In genomic region chr12:113152196-113152834, GRCh38 we compare ENCODE assay signal across 9 cellular contexts. TPM values are rescaled to one million over a fixed set of nuclear protein-coding genes. Genes with fewer than 3 reads are reported as not detected.
DNase-seq lines count a peak whose midpoint lies in the region; ATAC-seq and TF ChIP-seq lines count a peak whose summit lies in the region.
"Had no signal": no experiment of that assay in that cellular context is flagged by ENCODE, and none has a peak within 500 bp of the region (broad histone marks: within the 10 kb centered on the region; RNA-seq: fewer than 3 reads in every experiment).

No MANE protein-coding gene starts in this region.

- no peaks in the 10 kb centered on the region for H3K79me2 ChIP-seq in DND-41 (ENCODE audit: insufficient read depth, low read length)
- no peaks in the 10 kb centered on the region for H3K79me2 ChIP-seq in Loucy (ENCODE audit: insufficient read depth, low read length)

- H3K9me3 ChIP-seq in DND-41 (ENCODE audit: insufficient read depth, low read length, severe bottlenecking) (no peaks in the 10 kb centered on the region), Loucy (ENCODE audit: insufficient read depth, low read depth, low read length) (no peaks in the 10 kb centered on the region), neuron (ENCODE audit: low read length) (no peaks in the 10 kb centered on the region), adrenal gland (replicated peaks in 1 of 3) (no peaks in the 10 kb centered on the region)
- H3K9me3 ChIP-seq: ovary had no signal

- TF ChIP-seq CTCF in DND-41 (IDR thresholded peaks at IDR 0.05; ENCODE audit: borderline replicate concordance, extremely low read depth, low read length, poor library complexity, severe bottlenecking): no peak
- TF ChIP-seq CTCF in Loucy (conservative IDR thresholded peaks at IDR 0.05; ENCODE audit: low read length): no peak
- no peak for TF ChIP-seq CTCF in dorsolateral prefrontal cortex (IDR thresholded peaks at IDR 0.05 in 54 of 56, conservative IDR thresholded peaks at IDR 0.05 in 2 of 56; ENCODE audit: low read depth in 1 of 56, partially characterized antibody in 56 of 56)
- no peak for TF ChIP-seq CTCF in adrenal gland (IDR thresholded peaks at IDR 0.05)

- H3K27me3 ChIP-seq in DND-41 (ENCODE audit: insufficient read depth, low read length, poor library complexity) (no peaks in the 10 kb centered on the region), Loucy (ENCODE audit: insufficient read depth, low read length, poor library complexity, severe bottlenecking) (no peaks in the 10 kb centered on the region), dorsolateral prefrontal cortex (peaks cover 0 to 12% (median 0%) of the 10 kb centered on the region in 45 donors), neuron (ENCODE audit: insufficient read depth, low read length) (peaks cover 34% of the 10 kb centered on the region), adrenal gland (no peaks in the 10 kb centered on the region)
- H3K27me3 ChIP-seq: ovary had no signal

- intact Hi-C loops in dorsolateral prefrontal cortex (cut with DNase I): loop anchor here (2.0 to 5.0 kb wide), 3 partner anchors 55 to 105 kb away; no protein-coding TSS in a partner anchor
- intact Hi-C loops in adrenal gland (cut with DNase I): loop anchor here in 1 of 2 donors (5.0 kb wide), 1 partner anchor 100 kb away; no protein-coding TSS in a partner anchor

- H3K9ac ChIP-seq in DND-41 (ENCODE audit: low read depth, low read length) (peak overlapping the region; percentile 66), Loucy (ENCODE audit: low read depth, low read length, poor library complexity, severe bottlenecking) (peak overlapping the region; percentile 36)

- H3F3A ChIP-seq in Loucy (ENCODE audit: low read depth): no peaks in the 10 kb centered on the region

- H3K4me1 ChIP-seq in DND-41 (ENCODE audit: insufficient read depth, low read length): peaks cover 43% of the 10 kb centered on the region
- H3K4me1 ChIP-seq in Loucy (ENCODE audit: insufficient read depth, low read length, poor library complexity, severe bottlenecking): no peaks in the 10 kb centered on the region
- peaks cover 16% of the 10 kb centered on the region for H3K4me1 ChIP-seq in neuron (ENCODE audit: insufficient read depth, low read length)
- peaks cover 6 to 13% of the 10 kb centered on the region in 2 donors for H3K4me1 ChIP-seq in adrenal gland (replicated peaks in 1 of 2)

- no peak for TF ChIP-seq POLR2A in adrenal gland (IDR thresholded peaks at IDR 0.05)

- no peaks in the 10 kb centered on the region for H3K9me2 ChIP-seq in Loucy (replicated peaks; ENCODE audit: low read depth, low read length)

- no peaks in the 10 kb centered on the region for H4K20me1 ChIP-seq in DND-41 (ENCODE audit: insufficient read depth, low read length)
- no peaks in the 10 kb centered on the region for H4K20me1 ChIP-seq in Loucy (ENCODE audit: insufficient read depth, low read length, poor library complexity, severe bottlenecking)

- ATAC-seq in DND-41 (ENCODE audit: insufficient read depth, low read depth) (no peak), HG03565 (IDR thresholded peaks at IDR 0.05; ENCODE audit: unreplicated experiment) (no peak)

- H2AFZ ChIP-seq in DND-41 (ENCODE audit: low read depth, low read length): peak overlapping the region; percentile 88; the same call in 1 of the 2 replicates
- H2AFZ ChIP-seq in Loucy (ENCODE audit: low read length): peak overlapping the region; percentile 71
- peak overlapping the region; percentile 49 for H2AFZ ChIP-seq in neuron (ENCODE audit: low read depth, low read length)

- peak overlapping the region; percentile 96 for H3K4me2 ChIP-seq in DND-41 (ENCODE audit: insufficient read depth, low read length)
- H3K4me2 ChIP-seq in Loucy (ENCODE audit: low read depth, low read length, poor library complexity, severe bottlenecking): peak overlapping the region; percentile 73

- peak overlapping the region in 1 of 2 experiments; percentile 54; a peak in 2 of 4 replicates for H3K4me3 ChIP-seq in DND-41 (ENCODE audit: low read depth in 1 of 2, low read length in 2 of 2)
- H3K4me3 ChIP-seq in Loucy (ENCODE audit: low read length, poor library complexity, severe bottlenecking): peak overlapping the region; percentile 69
- H3K4me3 ChIP-seq in dorsolateral prefrontal cortex: peak overlapping the region in 53 of 59 donors; percentile 34 to 74 (median 55)
- H3K4me3 ChIP-seq in neuron (ENCODE audit: low read length): no peak overlapping the region
- peak overlapping the region in 1 of 4 donors; percentile 54 for H3K4me3 ChIP-seq in adrenal gland

- H3K27ac ChIP-seq in DND-41 (ENCODE audit: low read length): peak overlapping the region; percentile 67; the same call in 1 of the 2 replicates
- peak overlapping the region in 16 of 59 donors; percentile 3 to 78 (median 60) for H3K27ac ChIP-seq in dorsolateral prefrontal cortex
- H3K27ac ChIP-seq in adrenal gland: no peak overlapping the region
- H3K27ac ChIP-seq: ovary had no signal

- H3K36me3 ChIP-seq in DND-41 (ENCODE audit: insufficient read depth, low read length) (peaks cover 3% of the 10 kb centered on the region; the same call in 1 of the 2 replicates), Loucy (ENCODE audit: insufficient read depth, low read length) (no peaks in the 10 kb centered on the region), neuron (ENCODE audit: insufficient read depth, low read length) (no peaks in the 10 kb centered on the region), adrenal gland (replicated peaks in 1 of 2) (no peaks in the 10 kb centered on the region)
- H3K36me3 ChIP-seq: ovary had no signal

- WGBS in adrenal gland, 4 donors: 32 to 44% (median 37%) methylated on average over 5 to 9 of the region's 9 CpGs

- no peak for DNase-seq in DND-41
- no peak for DNase-seq in dorsolateral prefrontal cortex
- no peak for DNase-seq in adrenal gland
- DNase-seq in stimulated activated CD4-positive, alpha-beta T cell treated with anti-CD3 and anti-CD28 coated beads, Interleukin-12 subunit alpha, Interleukin-12 subunit beta, amount 100 ng/mL, for 4 hours: no peak
- DNase-seq in central memory CD4-positive, alpha-beta T cell: no peak

RNA-seq across cellular contexts. Expression of gene CFAP73, which starts 2.8 kb away (rescaled TPM):
- 1 to 10 TPM in 28 of 120 experiments, under 1 TPM in 66, not detected in 26; 0.31 to 3.5 (median 0.80) TPM for total RNA-seq in dorsolateral prefrontal cortex
- total RNA-seq in adrenal gland: under 1 TPM in 2 of 8 donors, not detected in 6; 0.14 to 0.28 TPM
- polyA plus RNA-seq in adrenal gland: under 1 TPM in 2 of 3 donors, not detected in 1; 0.24 to 0.57 TPM

RNA-seq across cellular contexts. Expression of gene RASAL1, which starts 16.8 kb away (rescaled TPM):
- total RNA-seq in dorsolateral prefrontal cortex (10 to 100 TPM; 17.0 to 95.6 (median 38.8) TPM), adrenal gland (10 to 100 TPM; 22.6 to 90.4 (median 43.3) TPM)
- polyA plus RNA-seq in adrenal gland: 10 to 100 TPM; 38.9 to 54.2 (median 40.7) TPM

RNA-seq across cellular contexts. Expression of gene DDX54, which starts 33.0 kb away (rescaled TPM):
- 10 to 100 TPM; 20.8 to 54.8 (median 35.0) TPM for total RNA-seq in dorsolateral prefrontal cortex
- total RNA-seq in adrenal gland: 100 to 1,000 TPM in 2 of 8 donors, 10 to 100 TPM in 6; 62.0 to 109 (median 79.9) TPM
- polyA plus RNA-seq in adrenal gland: 10 to 100 TPM; 27.9 to 60.5 (median 44.4) TPM

RNA-seq across cellular contexts. Expression of gene RITA1, which starts 33.2 kb away (rescaled TPM):
- total RNA-seq in dorsolateral prefrontal cortex (10 to 100 TPM; 12.4 to 35.1 (median 24.5) TPM), adrenal gland (10 to 100 TPM; 32.5 to 84.1 (median 42.5) TPM)
- polyA plus RNA-seq in adrenal gland: 10 to 100 TPM; 17.5 to 19.6 (median 18.6) TPM
